25 cellular contexts compared by ENCODE assay signal in the genomic region with DNA sequence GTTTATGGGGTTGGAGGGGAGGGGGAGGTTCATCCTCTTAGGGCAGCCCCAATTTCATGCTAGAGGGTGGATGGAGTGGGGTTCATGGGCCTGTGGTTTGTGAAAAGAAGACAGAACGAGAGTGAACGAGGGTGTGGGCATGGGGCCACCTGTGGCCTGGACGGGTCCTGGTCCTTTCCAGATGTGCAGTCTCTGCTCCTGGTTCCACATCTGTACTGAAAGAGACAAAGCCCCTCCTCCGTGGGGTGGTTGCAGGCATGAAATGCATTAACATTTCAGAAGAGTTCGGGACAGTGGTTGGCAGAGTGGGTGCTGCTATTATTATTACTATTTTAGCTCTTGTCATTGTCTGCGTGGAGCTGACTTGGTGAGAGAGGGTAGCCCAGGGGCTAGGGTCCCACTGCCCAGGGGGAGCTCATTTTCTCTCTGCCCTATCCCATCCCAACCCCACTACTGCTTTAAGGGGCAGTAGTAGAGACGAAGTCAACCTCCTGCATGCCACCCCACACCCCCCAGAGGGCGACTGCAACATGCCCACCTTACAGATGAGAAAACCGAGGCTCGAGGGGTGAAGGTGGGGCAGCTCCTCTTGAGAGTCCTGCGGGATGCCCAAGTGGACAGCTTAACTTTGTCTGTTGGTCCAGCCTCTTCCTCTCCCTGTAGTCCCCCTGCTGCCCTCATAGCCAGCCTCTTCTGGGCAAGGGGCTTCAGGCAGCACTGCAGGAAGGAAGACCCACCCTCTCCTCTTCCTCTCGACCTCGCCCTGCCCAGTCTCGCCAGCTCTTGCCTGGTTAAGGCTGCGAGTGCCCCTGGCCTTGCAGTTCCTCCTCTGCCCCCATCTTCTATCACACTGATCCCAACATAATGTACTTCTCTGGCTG. TPM values are rescaled to one million over a fixed set of nuclear protein-coding genes. Genes with fewer than 3 reads are reported as not detected.
A peak's percentile ranks its signal among the peaks of the same experiment; 100 is the strongest.
DNase-seq lines count a peak whose midpoint lies in the region; ATAC-seq and TF ChIP-seq lines count a peak whose summit lies in the region.
"Had no signal": no experiment of that assay in that cellular context is flagged by ENCODE, and none has a peak within 500 bp of the region (broad histone marks: within the 10 kb centered on the region; RNA-seq: fewer than 3 reads in every experiment).

No MANE protein-coding gene starts in this region.

- no peak for ATAC-seq in T-helper 17 cell
- ATAC-seq: GM23338 had no signal

- no peak overlapping the region for H3K27ac Mint-ChIP-seq in activated naive CD4-positive, alpha-beta T cell treated with anti-CD3 and anti-CD28 coated beads, Interleukin-2, amount 50 U/mL, for 24 hours
- H3K27ac Mint-ChIP-seq in T-helper 17 cell (peak overlapping the region; percentile 85), neural crest cell (ENCODE audit: unreplicated experiment) (peak overlapping the region; percentile 20)
- H3K27ac Mint-ChIP-seq: CD4-positive, alpha-beta T cell; GM23338; HFFc6 had no signal

- no peak for TF ChIP-seq CTCF in neural crest cell (conservative IDR thresholded peaks at IDR 0.05)

- no peaks in the 10 kb centered on the region for H3K9me3 ChIP-seq in T-helper 17 cell (ENCODE audit: control insufficient read depth, low read length, poor library complexity, severe bottlenecking)
- H3K9me3 ChIP-seq: BLaER1, HAP-1, SJSA1 had no signal

- H3K36me3 Mint-ChIP-seq in activated naive CD4-positive, alpha-beta T cell treated with anti-CD3 and anti-CD28 coated beads, Interleukin-2, amount 50 U/mL, for 24 hours: no peaks in the 10 kb centered on the region
- H3K36me3 Mint-ChIP-seq in T-helper 17 cell (ENCODE audit: low read depth): no peaks in the 10 kb centered on the region
- no peaks in the 10 kb centered on the region for H3K36me3 Mint-ChIP-seq in neural crest cell (ENCODE audit: low read depth)

- no peaks in the 10 kb centered on the region for H3K27me3 Mint-ChIP-seq in activated naive CD4-positive, alpha-beta T cell treated with anti-CD3 and anti-CD28 coated beads, Interleukin-2, amount 50 U/mL, for 24 hours
- H3K27me3 Mint-ChIP-seq in T-helper 17 cell (no peaks in the 10 kb centered on the region), neural crest cell (ENCODE audit: low read depth) (peaks cover 2% of the 10 kb centered on the region)
- H3K27me3 Mint-ChIP-seq: CD4-positive, alpha-beta T cell had no signal

- no peaks in the 10 kb centered on the region for H3K9me3 Mint-ChIP-seq in activated naive CD4-positive, alpha-beta T cell treated with anti-CD3 and anti-CD28 coated beads, Interleukin-2, amount 50 U/mL, for 24 hours
- no peaks in the 10 kb centered on the region for H3K9me3 Mint-ChIP-seq in neural crest cell
- H3K9me3 Mint-ChIP-seq: CD4-positive, alpha-beta T cell; GM23338; HFFc6 had no signal

- no peak for DNase-seq in activated naive CD4-positive, alpha-beta T cell (lab: John Stamatoyannopoulos, UW)
- DNase-seq in T-helper 17 cell (no peak), neural crest cell (ENCODE audit: low read depth, low spot score) (no peak), SW 1271 (lab: John Stamatoyannopoulos, UW) (no peak), medulla oblongata (ENCODE audit: extremely low spot score) (no peak)
- DNase-seq in activated T-cell treated with anti-CD3 and anti-CD28 coated beads, Interleukin-2, amount 50 U/mL, for 1 hour: no peak
- DNase-seq: CD4-positive, alpha-beta T cell; DMS53; HFFc6; MM.1S; NCI-H1694; NCI-H2081; NCI-H2227 treated with DMSO at 0.1 percent for 48 hours; NCI-H526 treated with DMSO at 0.1 percent for 48 hours; PC-9; Right ventricle myocardium superior had no signal

- peak overlapping the region; percentile 9 for H3K4me3 Mint-ChIP-seq in activated naive CD4-positive, alpha-beta T cell treated with anti-CD3 and anti-CD28 coated beads, Interleukin-2, amount 50 U/mL, for 24 hours
- H3K4me3 Mint-ChIP-seq in T-helper 17 cell (no peak overlapping the region), neural crest cell (no peak overlapping the region)
- H3K4me3 Mint-ChIP-seq: CD4-positive, alpha-beta T cell; GM23338; HFFc6 had no signal

- H3K4me1 Mint-ChIP-seq in activated naive CD4-positive, alpha-beta T cell treated with anti-CD3 and anti-CD28 coated beads, Interleukin-2, amount 50 U/mL, for 24 hours: peaks cover 30% of the 10 kb centered on the region
- peaks cover 7% of the 10 kb centered on the region for H3K4me1 Mint-ChIP-seq in T-helper 17 cell
- peaks cover 5% of the 10 kb centered on the region for H3K4me1 Mint-ChIP-seq in neural crest cell

RNA-seq across cellular contexts. Expression of gene BPIFB2, which starts 8.4 kb away (rescaled TPM):
- total RNA-seq in T-helper 17 cell: not detected
- not detected in 2 replicates for total RNA-seq in neural crest cell
- total RNA-seq: CD4-positive, alpha-beta T cell; Daoy; G401; GM23338; HFFc6; NCI-H460; PC-9; Right ventricle myocardium superior; RPMI7951; SJSA1 had no signal

RNA-seq across cellular contexts. Expression of gene SUN5, which starts 11.7 kb away (rescaled TPM):
- not detected for total RNA-seq in T-helper 17 cell
- not detected in 2 replicates for total RNA-seq in neural crest cell
- total RNA-seq: CD4-positive, alpha-beta T cell; Daoy; G401; GM23338; HFFc6; NCI-H460; PC-9; Right ventricle myocardium superior; RPMI7951; SJSA1 had no signal

RNA-seq across cellular contexts. Expression of gene BPIFB6, which starts 15.5 kb away (rescaled TPM):
- total RNA-seq in T-helper 17 cell (not detected), neural crest cell (not detected in 2 replicates)
- total RNA-seq: CD4-positive, alpha-beta T cell; Daoy; G401; GM23338; HFFc6; NCI-H460; PC-9; Right ventricle myocardium superior; RPMI7951; SJSA1 had no signal

RNA-seq across cellular contexts. Expression of gene BPIFB3, which starts 37.8 kb away (rescaled TPM):
- total RNA-seq in T-helper 17 cell: not detected
- not detected in 2 replicates for total RNA-seq in neural crest cell
- total RNA-seq: CD4-positive, alpha-beta T cell; Daoy; G401; GM23338; HFFc6; NCI-H460; PC-9; Right ventricle myocardium superior; RPMI7951; SJSA1 had no signal
